7 cellular contexts compared by ENCODE assay signal in the genomic region with DNA sequence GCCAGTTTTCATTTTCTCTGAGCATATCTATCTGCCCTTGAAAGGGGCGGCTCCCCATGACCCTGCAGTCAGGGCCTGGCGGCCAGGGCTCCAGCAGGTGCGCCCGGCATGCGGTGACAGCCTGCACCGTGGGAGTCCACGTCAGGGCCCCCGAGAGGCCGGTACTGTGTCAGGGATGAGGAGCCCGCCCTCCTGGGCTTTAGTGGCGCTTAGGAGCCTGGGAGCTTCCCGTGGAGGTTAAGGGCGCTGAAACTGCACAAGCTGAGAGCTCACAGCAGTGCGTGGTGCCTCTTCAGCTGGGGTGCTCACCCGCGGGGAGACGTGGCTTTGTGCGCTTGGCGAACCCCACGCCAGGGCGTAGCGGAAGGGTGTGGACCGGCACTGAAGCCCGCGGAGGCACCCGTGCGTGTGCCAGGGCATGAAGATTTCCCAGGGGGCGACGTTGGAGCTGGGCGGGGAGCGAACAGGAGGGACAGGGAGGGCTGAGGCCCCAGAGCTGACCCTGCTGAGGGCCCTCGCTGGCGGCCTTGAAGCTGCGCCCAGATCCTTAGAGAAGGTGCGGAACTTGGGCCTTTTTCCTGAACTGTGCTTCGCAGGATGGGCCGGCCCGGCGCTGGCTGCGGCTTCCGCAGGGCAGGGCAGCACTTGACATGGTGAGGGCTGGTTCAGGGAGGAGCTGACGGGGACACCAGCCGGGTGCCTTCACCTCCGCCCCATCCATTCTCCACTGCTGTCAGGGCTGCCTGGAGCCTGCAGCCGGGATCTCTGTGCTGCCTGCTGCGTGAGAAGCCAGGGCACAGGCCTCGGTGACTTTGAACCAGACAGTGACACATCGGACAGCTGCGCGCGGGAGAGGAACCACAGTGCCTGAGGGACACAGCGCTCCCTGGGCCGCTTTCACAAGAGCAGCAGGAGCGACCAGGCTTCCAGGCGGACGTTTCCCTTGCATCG. TPM values are rescaled to one million over a fixed set of nuclear protein-coding genes. Genes with fewer than 3 reads are reported as not detected.
DNase-seq lines count a peak whose midpoint lies in the region; ATAC-seq and TF ChIP-seq lines count a peak whose summit lies in the region.

No MANE protein-coding gene starts in this region.

- DNase-seq in NCI-H146 treated with DMSO at 0.1 percent for 48 hours (lab: John Stamatoyannopoulos, UW; ENCODE audit: unreplicated experiment) = peak; percentile 25
- peak; percentile 64 to 69 for DNase-seq in activated T-cell treated with anti-CD3 and anti-CD28 coated beads, Interleukin-2, amount 50 U/mL, for 48 hours
- DNase-seq in foreskin fibroblast = peak; percentile 41 to 81
- peak; percentile 10 for DNase-seq in prostate gland (ENCODE audit: low spot score)
- no peak for DNase-seq in HPDE6-E6E7 (ENCODE audit: extremely low spot score)

- no peaks in the 10 kb centered on the region for H3K27me3 ChIP-seq in prostate gland (replicated peaks; ENCODE audit: insufficient read depth)

- ATAC-seq in GM18907 (IDR thresholded peaks at IDR 0.05; ENCODE audit: unreplicated experiment) (peak; percentile 28), HG02763 (IDR thresholded peaks at IDR 0.05; ENCODE audit: unreplicated experiment) (no peak)

- intact Hi-C loops in prostate gland (cut with DNase I) = no loop called here

- H3K9me3 ChIP-seq in prostate gland = no peaks in the 10 kb centered on the region

- H3K4me1 ChIP-seq in prostate gland (replicated peaks) = no peaks in the 10 kb centered on the region

- no peak for TF ChIP-seq CTCF in foreskin fibroblast (IDR thresholded peaks at IDR 0.05; ENCODE audit: low read depth, low read length)
- TF ChIP-seq CTCF in prostate gland (IDR thresholded peaks at IDR 0.05) = no peak

- no peak for TF ChIP-seq POLR2A in prostate gland (IDR thresholded peaks at IDR 0.05)

- no peaks in the 10 kb centered on the region for H3K36me3 ChIP-seq in prostate gland

- peak overlapping the region; percentile 39 to 59 for H3K4me3 ChIP-seq in foreskin fibroblast (ENCODE audit: low read depth in 1 of 2, low read length in 2 of 2)
- H3K4me3 ChIP-seq in prostate gland = peak overlapping the region; percentile 18 to 26

- 34% methylated on average over 51 of the region's 57 CpGs for WGBS in prostate gland

- H3K27ac ChIP-seq in prostate gland = peak overlapping the region in 1 of 2 donors; percentile 47

RNA-seq across cellular contexts. Expression of a gene that starts 32.9 kb away (rescaled TPM):
- not detected for total RNA-seq in prostate gland

RNA-seq across cellular contexts. Expression of a gene that starts 33.0 kb away (rescaled TPM):
- total RNA-seq in prostate gland = 10 to 100 TPM; 37.8 to 97.8 TPM
